9 cellular contexts compared by ENCODE assay signal in the genomic region with DNA sequence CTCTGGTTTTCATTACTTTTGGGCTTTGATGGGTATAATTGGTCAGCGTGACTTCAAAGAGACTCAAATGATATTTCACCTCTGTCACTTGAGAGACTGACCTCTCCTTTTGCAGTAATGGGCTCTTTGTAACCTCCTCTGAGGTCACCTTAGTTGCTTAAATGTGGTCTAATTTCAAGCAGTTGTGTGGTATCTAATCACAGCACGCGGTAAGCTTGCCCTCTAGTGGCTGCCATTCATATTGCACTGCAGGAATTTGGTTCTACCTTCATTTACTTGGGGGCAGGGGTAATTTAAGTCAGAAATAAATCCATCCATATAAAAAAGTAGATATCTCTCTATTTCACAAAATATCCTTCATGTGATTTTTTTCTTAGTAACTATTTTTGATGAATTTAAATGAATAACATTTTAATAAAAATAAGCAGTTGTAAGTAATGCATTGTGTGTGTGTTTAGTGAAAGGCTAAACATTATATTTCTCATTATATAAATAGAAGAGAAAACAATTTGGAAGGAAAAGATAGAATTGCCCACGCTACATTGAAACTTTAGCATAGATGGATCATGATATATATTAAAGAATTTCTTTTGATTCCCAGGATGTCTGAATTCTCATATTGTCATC. TPM values are rescaled to one million over a fixed set of nuclear protein-coding genes. Genes with fewer than 3 reads are reported as not detected.
DNase-seq lines count a peak whose midpoint lies in the region; ATAC-seq and TF ChIP-seq lines count a peak whose summit lies in the region.
"Had no signal": no experiment of that assay in that cellular context is flagged by ENCODE, and none has a peak within 500 bp of the region (broad histone marks: within the 10 kb centered on the region; RNA-seq: fewer than 3 reads in every experiment).

No MANE protein-coding gene starts in this region.

- no peak overlapping the region for H2BK120ac ChIP-seq in trophoblast cell (ENCODE audit: insufficient read depth, low read length, poor library complexity)

- DNase-seq in DMS53 treated with DMSO at 0.1 percent for 48 hours (lab: John Stamatoyannopoulos, UW; ENCODE audit: unreplicated experiment) (peak; percentile 42), GM19240 (ENCODE audit: insufficient read length, low spot score) (peak; percentile 4), NCI-H69 (lab: John Stamatoyannopoulos, UW) (peak; percentile 66), glutamatergic neuron (peak; percentile 75), trophoblast cell (peak; percentile 47 to 89)
- peak; percentile 58 to 60 for DNase-seq in activated T-cell treated with anti-CD3 and anti-CD28 coated beads, Interleukin-2, amount 50 U/mL, for 48 hours
- no peak for DNase-seq in effector CD8-positive, alpha-beta T cell (lab: John Stamatoyannopoulos, UW)

- H3K4me2 ChIP-seq in trophoblast cell (ENCODE audit: low read length), result no peak overlapping the region

- H3K27ac ChIP-seq in trophoblast cell (ENCODE audit: low read depth, low read length), result no peak overlapping the region

- no peaks in the 10 kb centered on the region for H3K9me3 Mint-ChIP-seq in glutamatergic neuron (ENCODE audit: unreplicated experiment)
- H3K9me3 Mint-ChIP-seq: central memory CD8-positive, alpha-beta T cell had no signal

- H3K14ac ChIP-seq in trophoblast cell (ENCODE audit: low read length), result no peak overlapping the region

- no peak overlapping the region for H3K27ac Mint-ChIP-seq in glutamatergic neuron (ENCODE audit: unreplicated experiment)

- H3K9ac ChIP-seq in trophoblast cell (ENCODE audit: low read length), result no peak overlapping the region

- no peak overlapping the region for H2AK5ac ChIP-seq in trophoblast cell (ENCODE audit: low read length)

- no peaks in the 10 kb centered on the region for H3K9me3 ChIP-seq in trophoblast cell (ENCODE audit: insufficient read depth, low read depth, low read length)

- H3K4me3 ChIP-seq in trophoblast cell (ENCODE audit: low read depth, low read length), result no peak overlapping the region

- H3K36me3 ChIP-seq in trophoblast cell (ENCODE audit: control insufficient read depth in 1 of 2, insufficient read depth in 2 of 2, low read length in 2 of 2), result no peaks in the 10 kb centered on the region

- H3K18ac ChIP-seq in trophoblast cell (ENCODE audit: low read length), result no peak overlapping the region

- no peak overlapping the region for H3K4ac ChIP-seq in trophoblast cell (ENCODE audit: low read depth, low read length)

- H4K91ac ChIP-seq in trophoblast cell (ENCODE audit: low read depth, low read length), result no peak overlapping the region

- H3K4me3 Mint-ChIP-seq in glutamatergic neuron (ENCODE audit: unreplicated experiment), result no peak overlapping the region
- H3K4me3 Mint-ChIP-seq: central memory CD8-positive, alpha-beta T cell had no signal

- peak; percentile 98 for TF ChIP-seq CTCF in glutamatergic neuron (IDR thresholded peaks at IDR 0.05; ENCODE audit: partially characterized antibody, unreplicated experiment)

- H3K27me3 Mint-ChIP-seq in glutamatergic neuron (ENCODE audit: unreplicated experiment), result no peaks in the 10 kb centered on the region
- H3K27me3 Mint-ChIP-seq: central memory CD8-positive, alpha-beta T cell had no signal

- H2BK12ac ChIP-seq in trophoblast cell (ENCODE audit: low read length), result no peak overlapping the region

- no peaks in the 10 kb centered on the region for H3K79me1 ChIP-seq in trophoblast cell (ENCODE audit: low read length)

- H4K12ac ChIP-seq in trophoblast cell (ENCODE audit: low read depth, low read length), result no peak overlapping the region

- H4K8ac ChIP-seq in trophoblast cell (ENCODE audit: low read depth, low read length), result no peak overlapping the region

- no peaks in the 10 kb centered on the region for H3K27me3 ChIP-seq in trophoblast cell (ENCODE audit: insufficient read depth, low read length)

- H3K79me2 ChIP-seq in trophoblast cell (ENCODE audit: control insufficient read depth, insufficient read depth, low read length, poor library complexity), result no peaks in the 10 kb centered on the region

- no peak overlapping the region for H2BK5ac ChIP-seq in trophoblast cell (ENCODE audit: low read depth, low read length, poor library complexity)

- no CpG with 5 or more reads among the region's 4 CpGs for WGBS in trophoblast cell (ENCODE audit: extremely low coverage, insufficient coverage, insufficient read length)

- peak; percentile 94 for ATAC-seq in HG03175 (IDR thresholded peaks at IDR 0.05; ENCODE audit: unreplicated experiment)

- H2AFZ ChIP-seq in trophoblast cell (ENCODE audit: insufficient read depth, low read length, poor library complexity), result no peak overlapping the region

- peaks cover 2% of the 10 kb centered on the region for H3K4me1 Mint-ChIP-seq in glutamatergic neuron (ENCODE audit: low read depth, unreplicated experiment)
- H3K4me1 Mint-ChIP-seq: central memory CD8-positive, alpha-beta T cell had no signal

- H3K4me1 ChIP-seq in trophoblast cell (ENCODE audit: control insufficient read depth in 1 of 2, insufficient read depth in 2 of 2, low read length in 2 of 2), result no peaks in the 10 kb centered on the region

- no peak overlapping the region for H3K23ac ChIP-seq in trophoblast cell (ENCODE audit: low read length)

- no peaks in the 10 kb centered on the region for H3K36me3 Mint-ChIP-seq in glutamatergic neuron (ENCODE audit: unreplicated experiment)

RNA-seq across cellular contexts. Expression of a gene that starts 55.0 kb away (rescaled TPM):
- 12.8 TPM for total RNA-seq in glutamatergic neuron (ENCODE audit: unreplicated experiment)
- 0.15 TPM in 2 replicates for polyA plus RNA-seq in trophoblast cell (2013)
